In the genomic region with DNA sequence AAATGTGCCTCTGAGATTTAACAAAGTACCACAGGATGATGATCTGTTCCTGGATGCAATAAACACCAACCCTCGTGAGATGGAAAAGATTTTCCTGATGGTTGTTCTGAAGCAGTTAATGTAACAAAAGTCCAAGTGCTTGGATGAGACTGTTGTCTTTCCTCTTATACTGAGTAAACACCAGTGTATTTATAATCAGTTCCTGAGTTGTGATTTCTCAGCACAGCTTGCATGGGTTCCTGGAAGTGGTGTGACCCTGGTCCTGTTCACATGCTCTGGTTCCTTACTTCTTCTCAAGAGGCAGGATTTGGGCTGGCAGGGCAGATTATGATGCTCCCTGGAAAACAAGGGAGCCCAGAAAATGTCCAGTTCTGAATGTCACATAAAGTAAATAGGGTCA, we compare ENCODE assay signal across 1 cellular context.
TF ChIP-seq lines count a peak whose summit lies in the region.

No MANE protein-coding gene starts in this region.

TF ChIP-seq in HepG2, 621 proteins besides CTCF, POLR2A, EP300 and RAD21 (continued from another document):
- TF ChIP-seq, protein P1, sequence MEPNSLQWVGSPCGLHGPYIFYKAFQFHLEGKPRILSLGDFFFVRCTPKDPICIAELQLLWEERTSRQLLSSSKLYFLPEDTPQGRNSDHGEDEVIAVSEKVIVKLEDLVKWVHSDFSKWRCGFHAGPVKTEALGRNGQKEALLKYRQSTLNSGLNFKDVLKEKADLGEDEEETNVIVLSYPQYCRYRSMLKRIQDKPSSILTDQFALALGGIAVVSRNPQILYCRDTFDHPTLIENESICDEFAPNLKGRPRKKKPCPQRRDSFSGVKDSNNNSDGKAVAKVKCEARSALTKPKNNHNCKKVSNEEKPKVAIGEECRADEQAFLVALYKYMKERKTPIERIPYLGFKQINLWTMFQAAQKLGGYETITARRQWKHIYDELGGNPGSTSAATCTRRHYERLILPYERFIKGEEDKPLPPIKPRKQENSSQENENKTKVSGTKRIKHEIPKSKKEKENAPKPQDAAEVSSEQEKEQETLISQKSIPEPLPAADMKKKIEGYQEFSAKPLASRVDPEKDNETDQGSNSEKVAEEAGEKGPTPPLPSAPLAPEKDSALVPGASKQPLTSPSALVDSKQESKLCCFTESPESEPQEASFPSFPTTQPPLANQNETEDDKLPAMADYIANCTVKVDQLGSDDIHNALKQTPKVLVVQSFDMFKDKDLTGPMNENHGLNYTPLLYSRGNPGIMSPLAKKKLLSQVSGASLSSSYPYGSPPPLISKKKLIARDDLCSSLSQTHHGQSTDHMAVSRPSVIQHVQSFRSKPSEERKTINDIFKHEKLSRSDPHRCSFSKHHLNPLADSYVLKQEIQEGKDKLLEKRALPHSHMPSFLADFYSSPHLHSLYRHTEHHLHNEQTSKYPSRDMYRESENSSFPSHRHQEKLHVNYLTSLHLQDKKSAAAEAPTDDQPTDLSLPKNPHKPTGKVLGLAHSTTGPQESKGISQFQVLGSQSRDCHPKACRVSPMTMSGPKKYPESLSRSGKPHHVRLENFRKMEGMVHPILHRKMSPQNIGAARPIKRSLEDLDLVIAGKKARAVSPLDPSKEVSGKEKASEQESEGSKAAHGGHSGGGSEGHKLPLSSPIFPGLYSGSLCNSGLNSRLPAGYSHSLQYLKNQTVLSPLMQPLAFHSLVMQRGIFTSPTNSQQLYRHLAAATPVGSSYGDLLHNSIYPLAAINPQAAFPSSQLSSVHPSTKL (CRISPR knock-in tag; IDR thresholded peaks at IDR 0.05) = peak; percentile 54
- TF ChIP-seq RFXAP (CRISPR knock-in tag; IDR thresholded peaks at IDR 0.05; ENCODE audit: borderline replicate concordance) (no peak), FOSL2 (CRISPR knock-in tag; IDR thresholded peaks at IDR 0.05) (peak; percentile 78), FOXA1 (IDR thresholded peaks at IDR 0.05) (no peak), FOXA1 (CRISPR knock-in tag; IDR thresholded peaks at IDR 0.05) (peak; percentile 40; the same call in 1 of the 2 replicates), KAT8 (CRISPR knock-in tag; IDR thresholded peaks at IDR 0.05) (0 out of 2 replicates have a peak, but pooled peaks have one; percentile 15), NCOA2 (CRISPR knock-in tag; IDR thresholded peaks at IDR 0.05) (peak; percentile 82; the same call in 1 of the 2 replicates), ZEB1 (IDR thresholded peaks at IDR 0.05; ENCODE audit: insufficient replicate concordance, low read depth) (no peak), ZNF530 (CRISPR knock-in tag; IDR thresholded peaks at IDR 0.05; ENCODE audit: low read depth) (no peak), NR2F2 (IDR thresholded peaks at IDR 0.05; ENCODE audit: borderline replicate concordance, low read depth) (no peak), ZNF556 (CRISPR knock-in tag; IDR thresholded peaks at IDR 0.05; ENCODE audit: borderline replicate concordance) (no peak), FOXP1 (IDR thresholded peaks at IDR 0.05) (no peak), FOXP1 (CRISPR knock-in tag; IDR thresholded peaks at IDR 0.05) (peak; percentile 42; the same call in 1 of the 2 replicates), ZNF292 (CRISPR knock-in tag; IDR thresholded peaks at IDR 0.05; ENCODE audit: borderline replicate concordance, low read depth) (no peak), KDM3A (CRISPR knock-in tag; IDR thresholded peaks at IDR 0.05; ENCODE audit: low read depth) (no peak)
- TF ChIP-seq, protein P2, sequence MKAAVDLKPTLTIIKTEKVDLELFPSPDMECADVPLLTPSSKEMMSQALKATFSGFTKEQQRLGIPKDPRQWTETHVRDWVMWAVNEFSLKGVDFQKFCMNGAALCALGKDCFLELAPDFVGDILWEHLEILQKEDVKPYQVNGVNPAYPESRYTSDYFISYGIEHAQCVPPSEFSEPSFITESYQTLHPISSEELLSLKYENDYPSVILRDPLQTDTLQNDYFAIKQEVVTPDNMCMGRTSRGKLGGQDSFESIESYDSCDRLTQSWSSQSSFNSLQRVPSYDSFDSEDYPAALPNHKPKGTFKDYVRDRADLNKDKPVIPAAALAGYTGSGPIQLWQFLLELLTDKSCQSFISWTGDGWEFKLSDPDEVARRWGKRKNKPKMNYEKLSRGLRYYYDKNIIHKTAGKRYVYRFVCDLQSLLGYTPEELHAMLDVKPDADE (CRISPR knock-in tag; IDR thresholded peaks at IDR 0.05) = no peak
- TF ChIP-seq, protein P3, sequence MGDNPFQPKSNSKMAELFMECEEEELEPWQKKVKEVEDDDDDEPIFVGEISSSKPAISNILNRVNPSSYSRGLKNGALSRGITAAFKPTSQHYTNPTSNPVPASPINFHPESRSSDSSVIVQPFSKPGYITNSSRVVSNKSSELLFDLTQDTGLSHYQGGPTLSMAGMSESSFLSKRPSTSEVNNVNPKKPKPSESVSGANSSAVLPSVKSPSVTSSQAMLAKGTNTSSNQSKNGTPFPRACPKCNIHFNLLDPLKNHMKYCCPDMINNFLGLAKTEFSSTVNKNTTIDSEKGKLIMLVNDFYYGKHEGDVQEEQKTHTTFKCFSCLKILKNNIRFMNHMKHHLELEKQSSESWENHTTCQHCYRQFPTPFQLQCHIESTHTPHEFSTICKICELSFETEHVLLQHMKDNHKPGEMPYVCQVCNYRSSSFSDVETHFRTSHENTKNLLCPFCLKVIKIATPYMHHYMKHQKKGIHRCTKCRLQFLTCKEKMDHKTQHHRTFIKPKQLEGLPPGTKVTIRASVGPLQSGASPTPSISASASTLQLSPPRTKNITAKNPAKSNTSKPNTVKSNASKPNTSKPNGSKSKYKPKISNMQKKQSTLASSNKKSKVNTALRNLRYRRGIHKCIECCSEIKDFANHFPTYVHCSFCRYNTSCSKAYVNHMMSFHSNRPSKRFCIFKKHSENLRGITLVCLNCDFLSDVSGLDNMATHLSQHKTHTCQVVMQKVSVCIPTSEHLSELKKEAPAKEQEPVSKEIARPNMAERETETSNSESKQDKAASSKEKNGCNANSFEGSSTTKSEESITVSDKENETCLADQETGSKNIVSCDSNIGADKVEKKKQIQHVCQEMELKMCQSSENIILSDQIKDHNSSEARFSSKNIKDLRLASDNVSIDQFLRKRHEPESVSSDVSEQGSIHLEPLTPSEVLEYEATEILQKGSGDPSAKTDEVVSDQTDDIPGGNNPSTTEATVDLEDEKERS (CRISPR knock-in tag; IDR thresholded peaks at IDR 0.05) = no peak
